In genomic region chr9:130443840-130444492, GRCh38 we compare ENCODE assay signal across 1 cellular context.
A peak's percentile ranks its signal among the peaks of the same experiment; 100 is the strongest.
TF ChIP-seq lines count a peak whose summit lies in the region.

No MANE protein-coding gene starts in this region.

TF ChIP-seq in H1, 55 proteins besides CTCF, POLR2A, EP300 and RAD21:
- TF ChIP-seq, protein P1, sequence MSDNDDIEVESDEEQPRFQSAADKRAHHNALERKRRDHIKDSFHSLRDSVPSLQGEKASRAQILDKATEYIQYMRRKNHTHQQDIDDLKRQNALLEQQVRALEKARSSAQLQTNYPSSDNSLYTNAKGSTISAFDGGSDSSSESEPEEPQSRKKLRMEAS (IDR thresholded peaks at IDR 0.05): no peak
- TF ChIP-seq HDAC2 (IDR thresholded peaks at IDR 0.05; ENCODE audit: borderline replicate concordance in 1 of 2, low read depth in 2 of 2, low read length in 2 of 2) (0 out of 4 replicates have a peak, but pooled peaks of 1 of the 2 experiments have one; percentile 19), SP2 (IDR thresholded peaks at IDR 0.05; ENCODE audit: low read length) (no peak), EGR1 (IDR thresholded peaks at IDR 0.05; ENCODE audit: borderline replicate concordance, low read depth, low read length) (no peak), ATF3 (IDR thresholded peaks at IDR 0.05; ENCODE audit: insufficient read depth, low read depth, low read length) (no peak), GTF2F1 (IDR thresholded peaks at IDR 0.05; ENCODE audit: borderline replicate concordance, low read depth, low read length) (no peak), CHD2 (IDR thresholded peaks at IDR 0.05; ENCODE audit: low read length) (no peak), CHD1 (IDR thresholded peaks at IDR 0.05; ENCODE audit: low read depth, low read length) (no peak), KDM1A (IDR thresholded peaks at IDR 0.05; ENCODE audit: borderline replicate concordance, low read length) (peak; percentile 93), JUND (IDR thresholded peaks at IDR 0.05; ENCODE audit: low read length) (no peak), TAF1 (IDR thresholded peaks at IDR 0.05; ENCODE audit: low read depth, low read length) (no peak), BACH1 (IDR thresholded peaks at IDR 0.05; ENCODE audit: low read length) (no peak), MAFK (IDR thresholded peaks at IDR 0.05; ENCODE audit: low read depth, low read length) (no peak)
- TF ChIP-seq, protein P2, sequence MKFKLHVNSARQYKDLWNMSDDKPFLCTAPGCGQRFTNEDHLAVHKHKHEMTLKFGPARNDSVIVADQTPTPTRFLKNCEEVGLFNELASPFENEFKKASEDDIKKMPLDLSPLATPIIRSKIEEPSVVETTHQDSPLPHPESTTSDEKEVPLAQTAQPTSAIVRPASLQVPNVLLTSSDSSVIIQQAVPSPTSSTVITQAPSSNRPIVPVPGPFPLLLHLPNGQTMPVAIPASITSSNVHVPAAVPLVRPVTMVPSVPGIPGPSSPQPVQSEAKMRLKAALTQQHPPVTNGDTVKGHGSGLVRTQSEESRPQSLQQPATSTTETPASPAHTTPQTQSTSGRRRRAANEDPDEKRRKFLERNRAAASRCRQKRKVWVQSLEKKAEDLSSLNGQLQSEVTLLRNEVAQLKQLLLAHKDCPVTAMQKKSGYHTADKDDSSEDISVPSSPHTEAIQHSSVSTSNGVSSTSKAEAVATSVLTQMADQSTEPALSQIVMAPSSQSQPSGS (IDR thresholded peaks at IDR 0.05; ENCODE audit: low read length): no peak
TF ChIP-seq in H1: peak in this region for 2.
